In genomic region chr14:104442611-104443390, GRCh38 we compare ENCODE assay signal across 19 cellular contexts.
DNase-seq lines count a peak whose midpoint lies in the region; ATAC-seq and TF ChIP-seq lines count a peak whose summit lies in the region.
"Had no signal": no experiment of that assay in that cellular context is flagged by ENCODE, and none has a peak within 500 bp of the region (broad histone marks: within the 10 kb centered on the region; RNA-seq: fewer than 3 reads in every experiment).

No MANE protein-coding gene starts in this region.

- DNase-seq in stimulated activated CD4-positive, alpha-beta T cell treated with anti-CD3 and anti-CD28 coated beads, Interleukin-4, amount 100 ng/mL, for 24 hours = peak; percentile 2
- DNase-seq in stimulated activated CD4-positive, alpha-beta T cell treated with anti-CD3 and anti-CD28 coated beads, Interleukin-12 subunit alpha, Interleukin-12 subunit beta, amount 100 ng/mL, for 4 hours = no peak
- DNase-seq in activated CD8-positive, alpha-beta memory T cell treated with anti-CD3 and anti-CD28 coated beads, Interleukin-2, amount 50 U/mL, for 48 hours = peak; percentile 22
- peak; percentile 6 for DNase-seq in mucosa of gallbladder (ENCODE audit: low spot score)
- DNase-seq in upper lobe of right lung = peak; percentile 38
- no peak for DNase-seq in amygdala (lab: John Stamatoyannopoulos, UW)
- DNase-seq in sigmoid colon = no peak
- DNase-seq: Calu3, HFFc6, Kasumi-1, left colon, mucosa of descending colon, NCI-H2107, NCI-H69, SIG-M5 had no signal

- TF ChIP-seq CTCF in upper lobe of right lung (IDR thresholded peaks at IDR 0.05) (no peak), sigmoid colon (IDR thresholded peaks at IDR 0.05) (no peak)

- no peak for TF ChIP-seq POLR2A in sigmoid colon (IDR thresholded peaks at IDR 0.05)

- ATAC-seq in upper lobe of right lung (peak; percentile 11), HG03378 (IDR thresholded peaks at IDR 0.05; ENCODE audit: unreplicated experiment) (no peak)
- ATAC-seq: left colon, mucosa of descending colon had no signal

- H3K27ac ChIP-seq in upper lobe of right lung (no peak overlapping the region), sigmoid colon (no peak overlapping the region)
- H3K27ac ChIP-seq: breast epithelium, neutrophil had no signal

- H3K4me3 ChIP-seq in upper lobe of right lung (no peak overlapping the region), sigmoid colon (no peak overlapping the region)
- H3K4me3 ChIP-seq: breast epithelium, mucosa of descending colon had no signal

- TF ChIP-seq EP300 in sigmoid colon (IDR thresholded peaks at IDR 0.05) = no peak

- WGBS in sigmoid colon, 2 donors = 67 to 76% methylated on average over 14 of the region's 14 CpGs

- no peaks in the 10 kb centered on the region for H3K4me1 ChIP-seq in upper lobe of right lung
- H3K4me1 ChIP-seq in sigmoid colon = no peaks in the 10 kb centered on the region
- H3K4me1 ChIP-seq: breast epithelium had no signal

- intact Hi-C loops in upper lobe of right lung (cut with DNase I) = no loop called here
- intact Hi-C loops in sigmoid colon (cut with DNase I) = no loop called here

- H3K27me3 ChIP-seq in upper lobe of right lung (no peaks in the 10 kb centered on the region), sigmoid colon (peaks cover 0 to 7% (median 0%) of the 10 kb centered on the region in 3 donors)
- H3K27me3 ChIP-seq: BE2C, neutrophil had no signal

- no peaks in the 10 kb centered on the region for H3K9me3 ChIP-seq in upper lobe of right lung
- H3K9me3 ChIP-seq in sigmoid colon = peaks cover 0 to 3% (median 0%) of the 10 kb centered on the region in 4 donors
- H3K9me3 ChIP-seq: BE2C, mucosa of descending colon, neutrophil had no signal

- H3K36me3 ChIP-seq in upper lobe of right lung (no peaks in the 10 kb centered on the region), sigmoid colon (no peaks in the 10 kb centered on the region)
- H3K36me3 ChIP-seq: BE2C, breast epithelium, neutrophil had no signal

Comparison
In these comparisons a context has a peak if more than half of its experiments do, and no peak if none do; other contexts are left out.
1. DNase-seq: peak in stimulated activated CD4-positive, alpha-beta T cell treated with anti-CD3 and anti-CD28 coated beads, Interleukin-4, amount 100 ng/mL, for 24 hours (single experiment), activated CD8-positive, alpha-beta memory T cell treated with anti-CD3 and anti-CD28 coated beads, Interleukin-2, amount 50 U/mL, for 48 hours (single experiment), mucosa of gallbladder (single experiment) and upper lobe of right lung (single experiment); none in stimulated activated CD4-positive, alpha-beta T cell treated with anti-CD3 and anti-CD28 coated beads, Interleukin-12 subunit alpha, Interleukin-12 subunit beta, amount 100 ng/mL, for 4 hours (single experiment), amygdala (0 of 56) and sigmoid colon (single experiment).